Comparison of ENCODE assay signal across 9 cellular contexts in the genomic region with DNA sequence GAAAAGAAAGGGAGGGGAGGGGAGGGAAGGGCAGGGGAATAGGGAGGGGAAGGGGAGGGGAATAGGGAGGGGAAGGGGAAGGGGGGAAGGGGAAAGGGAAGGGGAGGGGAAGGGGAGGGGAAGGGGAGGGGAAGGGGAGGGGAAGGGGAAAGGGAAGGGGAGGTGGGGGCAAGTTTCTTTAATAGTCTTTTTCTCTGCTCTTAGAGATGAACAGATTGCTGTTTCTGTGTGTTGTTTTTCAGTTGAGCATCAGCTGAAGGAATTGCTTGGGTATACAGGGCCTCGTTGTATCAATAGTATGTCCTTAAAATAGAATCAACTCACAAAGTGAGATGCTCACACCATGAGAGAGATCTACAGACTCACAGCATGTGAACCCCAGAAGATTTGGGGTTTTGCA.
"Had no signal": no experiment of that assay in that cellular context is flagged by ENCODE, and none has a peak within 500 bp of the region (broad histone marks: within the 10 kb centered on the region; RNA-seq: fewer than 3 reads in every experiment).

No MANE protein-coding gene starts in this region.

- H3K4me2 ChIP-seq: GM23338, KMS-11 had no signal

- DNase-seq: H9, HCEC 1CT, IMR-90, KBM-7 had no signal

- FAIRE-seq: H1, H54 had no signal

- H3K27ac ChIP-seq: HL-60, KMS-11 had no signal

- H3K4me3 ChIP-seq: GM23338 had no signal

- ATAC-seq: GM23338 had no signal

- H2AFZ ChIP-seq: GM23338 had no signal

- H3K9ac ChIP-seq: KMS-11 had no signal
